ENCODE assay signal across 19 cellular contexts in genomic region chr3:134477938-134478337, GRCh38. TPM values are rescaled to one million over a fixed set of nuclear protein-coding genes. Genes with fewer than 3 reads are reported as not detected.
A peak's percentile ranks its signal among the peaks of the same experiment; 100 is the strongest.
DNase-seq lines count a peak whose midpoint lies in the region; ATAC-seq and TF ChIP-seq lines count a peak whose summit lies in the region.
"Had no signal": no experiment of that assay in that cellular context is flagged by ENCODE, and none has a peak within 500 bp of the region (broad histone marks: within the 10 kb centered on the region; RNA-seq: fewer than 3 reads in every experiment).

No MANE protein-coding gene starts in this region.

- H4K8ac ChIP-seq in trophoblast cell (ENCODE audit: low read depth, low read length): no peak overlapping the region

- no peak overlapping the region for H3K14ac ChIP-seq in trophoblast cell (ENCODE audit: low read length)

- H3K23ac ChIP-seq in trophoblast cell (ENCODE audit: low read length): no peak overlapping the region

- H3K4me3 ChIP-seq in SK-N-MC (no peak overlapping the region), hepatocyte (no peak overlapping the region), trophoblast cell (ENCODE audit: low read depth, low read length) (no peak overlapping the region)
- H3K4me3 ChIP-seq: lung, spleen had no signal

- H4K12ac ChIP-seq in trophoblast cell (ENCODE audit: low read depth, low read length): no peak overlapping the region

- H2BK120ac ChIP-seq in trophoblast cell (ENCODE audit: insufficient read depth, low read length, poor library complexity): no peak overlapping the region

- H3K4me1 ChIP-seq in hepatocyte (ENCODE audit: insufficient read depth) (peaks cover 4% of the 10 kb centered on the region), trophoblast cell (ENCODE audit: control insufficient read depth in 1 of 2, insufficient read depth in 2 of 2, low read length in 2 of 2) (peaks cover 6 to 23% of the 10 kb centered on the region in 2 experiments)

- 45% methylated on average over 2 of the region's 2 CpGs for WGBS in hepatocyte (ENCODE audit: low lambda C conversion rate, missing lambda C conversion rate)
- no CpG with 5 or more reads among the region's 2 CpGs for WGBS in trophoblast cell (ENCODE audit: extremely low coverage, insufficient coverage, insufficient read length)

- H3K79me2 ChIP-seq in hepatocyte (peaks cover 13% of the 10 kb centered on the region), trophoblast cell (ENCODE audit: control insufficient read depth, insufficient read depth, low read length, poor library complexity) (peaks cover 3% of the 10 kb centered on the region)

- DNase-seq in Caki2 (ENCODE audit: low read depth) (peak; percentile 79), SK-N-MC (ENCODE audit: low read depth, low spot score) (no peak), hepatocyte (ENCODE audit: low spot score) (no peak), trophoblast cell (peak in 1 of 2 donors; percentile 82), NCI-H2081 (lab: John Stamatoyannopoulos, UW) (no peak), epidermal melanocyte (ENCODE audit: insufficient read length, low spot score) (no peak)
- DNase-seq: activated CD4-positive, alpha-beta T cell treated with anti-CD3 and anti-CD28 coated beads, Interleukin-2, amount 10 ng/mL, durations not matched to agents 24 days and 14 days; activated T-cell treated with anti-CD3 and anti-CD28 coated beads, Interleukin-2, amount 50 U/mL, for 4 hours; DMS153; hippocampal formation; Kasumi-1; NCI-H187 treated with DMSO at 0.1 percent for 48 hours; NCI-H774; spleen; T-helper 9 cell had no signal

- no peak overlapping the region for H3K18ac ChIP-seq in trophoblast cell (ENCODE audit: low read length)

- H3K9me3 ChIP-seq in SK-N-MC (ENCODE audit: low read depth, low read length) (no peaks in the 10 kb centered on the region), hepatocyte (ENCODE audit: low read depth) (no peaks in the 10 kb centered on the region), trophoblast cell (ENCODE audit: insufficient read depth, low read depth, low read length) (no peaks in the 10 kb centered on the region)
- H3K9me3 ChIP-seq: spleen had no signal

- no peak overlapping the region for H2BK12ac ChIP-seq in trophoblast cell (ENCODE audit: low read length)

- ATAC-seq in HG02938 (IDR thresholded peaks at IDR 0.05; ENCODE audit: unreplicated experiment) (no peak), HG02840 (IDR thresholded peaks at IDR 0.05; ENCODE audit: low FRiP score, unreplicated experiment) (no peak)
- ATAC-seq: activated T-cell treated with anti-CD3 and anti-CD28 coated beads, Interleukin-2, amount 50 U/mL, for 4 hours; esophagus mucosa had no signal

- no peaks in the 10 kb centered on the region for H4K20me1 ChIP-seq in hepatocyte (ENCODE audit: insufficient read depth, poor library complexity, severe bottlenecking)

- H2AFZ ChIP-seq in hepatocyte: no peak overlapping the region
- H2AFZ ChIP-seq in trophoblast cell (ENCODE audit: insufficient read depth, low read length, poor library complexity): no peak overlapping the region

- peak overlapping the region; percentile 57 for H3K9ac ChIP-seq in SK-N-MC (ENCODE audit: insufficient read length)
- no peak overlapping the region for H3K9ac ChIP-seq in trophoblast cell (ENCODE audit: low read length)

- no peak for TF ChIP-seq CTCF in hepatocyte (IDR thresholded peaks at IDR 0.05; ENCODE audit: poor library complexity)

- H3K27me3 ChIP-seq in hepatocyte: no peaks in the 10 kb centered on the region
- H3K27me3 ChIP-seq in trophoblast cell (ENCODE audit: insufficient read depth, low read length): no peaks in the 10 kb centered on the region
- H3K27me3 ChIP-seq: spleen had no signal

- H4K91ac ChIP-seq in trophoblast cell (ENCODE audit: low read depth, low read length): no peak overlapping the region

- peaks cover 66% of the 10 kb centered on the region for H3K36me3 ChIP-seq in SK-N-MC (ENCODE audit: insufficient read depth, low read length)
- no peaks in the 10 kb centered on the region for H3K36me3 ChIP-seq in hepatocyte (replicated peaks; ENCODE audit: insufficient read depth, low read depth)
- peaks cover 3 to 20% of the 10 kb centered on the region in 2 experiments for H3K36me3 ChIP-seq in trophoblast cell (ENCODE audit: control insufficient read depth in 1 of 2, insufficient read depth in 2 of 2, low read length in 2 of 2)

- peak overlapping the region; percentile 6; the same call in 1 of the 2 replicates for H3K27ac ChIP-seq in SK-N-MC
- H3K27ac ChIP-seq in hepatocyte: peak overlapping the region; percentile 21
- H3K27ac ChIP-seq in trophoblast cell (ENCODE audit: low read depth, low read length): peak overlapping the region; percentile 42
- H3K27ac ChIP-seq: spleen had no signal

- H3K9me2 ChIP-seq in hepatocyte (replicated peaks; ENCODE audit: insufficient read depth): no peaks in the 10 kb centered on the region

- no peak overlapping the region for H2BK5ac ChIP-seq in trophoblast cell (ENCODE audit: low read depth, low read length, poor library complexity)

- peaks cover 16% of the 10 kb centered on the region for H3K79me1 ChIP-seq in trophoblast cell (ENCODE audit: low read length)

- in situ Hi-C loops in Caki2 (cut with HindIII; ENCODE audit: low pct_unique_long_range_greater_than_20kb, low sequenced_read_pairs): no loop called here

- H3K4me2 ChIP-seq in hepatocyte (no peak overlapping the region), trophoblast cell (ENCODE audit: low read length) (no peak overlapping the region)

- no peak overlapping the region for H3K4ac ChIP-seq in trophoblast cell (ENCODE audit: low read depth, low read length)

- H2AK5ac ChIP-seq in trophoblast cell (ENCODE audit: low read length): no peak overlapping the region

RNA-seq across cellular contexts. Expression of gene ANAPC13, which starts 7.8 kb away (rescaled TPM):
- 88.1 and 105 TPM in 2 replicates for total RNA-seq in Caki2 (2014; rRNA removed; shearing (Covaris generic); ENCODE audit: low replicate concordance)
- 119 and 120 TPM in 2 replicates for total RNA-seq in hepatocyte
- polyA plus RNA-seq in hepatocyte: 149 and 168 TPM in 2 replicates
- 33.6 and 35.5 TPM in 2 replicates for polyA plus RNA-seq in trophoblast cell (2013)

RNA-seq across cellular contexts. Expression of gene CEP63, which starts 7.9 kb away (rescaled TPM):
- 9.7 and 13.8 TPM in 2 replicates for total RNA-seq in Caki2 (2014; rRNA removed; shearing (Covaris generic); ENCODE audit: low replicate concordance)
- total RNA-seq in hepatocyte: 16.3 and 237 TPM in 2 replicates
- polyA plus RNA-seq in hepatocyte: 15.8 and 19.7 TPM in 2 replicates
- polyA plus RNA-seq in trophoblast cell (2013): 22.4 and 24.0 TPM in 2 replicates
